In the genomic region with DNA sequence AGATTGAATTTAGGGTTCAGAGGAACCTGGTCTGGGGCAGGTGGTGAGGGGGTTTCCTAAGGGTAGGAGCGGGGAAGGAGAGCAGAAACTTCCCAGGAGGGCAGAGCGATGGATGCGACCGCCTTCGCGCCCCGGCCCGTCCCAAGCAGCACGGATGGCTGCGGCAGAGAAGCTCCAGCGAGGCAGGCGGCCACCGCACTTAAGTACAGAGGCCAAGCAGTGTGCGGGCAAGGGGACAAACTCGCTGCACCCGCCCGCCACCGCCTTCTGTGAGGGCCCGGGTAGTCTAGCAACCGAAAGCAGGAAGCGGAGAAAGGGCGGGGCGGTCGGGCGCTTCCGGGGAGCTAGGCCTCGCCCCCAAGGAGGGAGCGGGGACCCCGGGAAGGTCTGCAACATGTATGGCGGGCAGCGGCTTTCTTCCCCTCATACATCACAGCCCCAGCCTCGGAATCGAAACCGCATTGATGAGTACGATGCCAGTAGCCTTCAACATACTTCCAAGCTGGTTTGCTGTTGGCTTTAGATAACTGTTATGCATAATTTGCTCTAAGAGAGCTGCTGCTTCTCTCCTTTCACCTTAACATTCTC, we compare ENCODE assay signal across 1 cellular context.
A peak's percentile ranks its signal among the peaks of the same experiment; 100 is the strongest.
TF ChIP-seq lines count a peak whose summit lies in the region.

A gene with protein sequence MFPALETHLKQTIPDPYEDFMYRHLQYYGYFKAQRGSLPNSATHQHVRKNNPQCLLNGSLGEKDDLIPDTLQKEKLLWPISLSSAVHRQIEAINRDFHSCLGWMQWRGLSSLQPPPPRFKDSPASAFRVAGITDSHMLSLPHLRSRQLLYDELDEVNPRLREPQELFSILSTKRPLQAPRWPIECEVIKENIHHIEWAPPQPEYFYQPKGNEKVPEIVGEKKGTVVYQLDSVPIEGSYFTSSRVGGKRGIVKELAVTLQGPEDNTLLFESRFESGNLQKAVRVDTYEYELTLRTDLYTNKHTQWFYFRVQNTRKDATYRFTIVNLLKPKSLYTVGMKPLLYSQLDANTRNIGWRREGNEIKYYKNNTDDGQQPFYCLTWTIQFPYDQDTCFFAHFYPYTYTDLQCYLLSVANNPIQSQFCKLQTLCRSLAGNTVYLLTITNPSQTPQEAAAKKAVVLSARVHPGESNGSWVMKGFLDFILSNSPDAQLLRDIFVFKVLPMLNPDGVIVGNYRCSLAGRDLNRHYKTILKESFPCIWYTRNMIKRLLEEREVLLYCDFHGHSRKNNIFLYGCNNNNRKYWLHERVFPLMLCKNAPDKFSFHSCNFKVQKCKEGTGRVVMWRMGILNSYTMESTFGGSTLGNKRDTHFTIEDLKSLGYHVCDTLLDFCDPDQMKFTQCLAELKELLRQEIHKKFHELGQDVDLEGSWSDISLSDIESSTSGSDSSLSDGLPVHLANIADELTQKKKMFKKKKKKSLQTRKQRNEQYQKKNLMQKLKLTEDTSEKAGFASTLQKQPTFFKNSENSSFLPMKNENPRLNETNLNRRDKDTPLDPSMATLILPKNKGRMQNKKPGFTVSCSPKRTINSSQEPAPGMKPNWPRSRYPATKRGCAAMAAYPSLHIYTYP (minus strand): TSS at position 288 of the 588 bp plus-strand sequence. CDS start 719 bp downstream, outside the sequence.

TF ChIP-seq in GM12878, 131 proteins besides CTCF, POLR2A, EP300 and RAD21 (continued from another document and continues in another):
- TF ChIP-seq, protein P1, sequence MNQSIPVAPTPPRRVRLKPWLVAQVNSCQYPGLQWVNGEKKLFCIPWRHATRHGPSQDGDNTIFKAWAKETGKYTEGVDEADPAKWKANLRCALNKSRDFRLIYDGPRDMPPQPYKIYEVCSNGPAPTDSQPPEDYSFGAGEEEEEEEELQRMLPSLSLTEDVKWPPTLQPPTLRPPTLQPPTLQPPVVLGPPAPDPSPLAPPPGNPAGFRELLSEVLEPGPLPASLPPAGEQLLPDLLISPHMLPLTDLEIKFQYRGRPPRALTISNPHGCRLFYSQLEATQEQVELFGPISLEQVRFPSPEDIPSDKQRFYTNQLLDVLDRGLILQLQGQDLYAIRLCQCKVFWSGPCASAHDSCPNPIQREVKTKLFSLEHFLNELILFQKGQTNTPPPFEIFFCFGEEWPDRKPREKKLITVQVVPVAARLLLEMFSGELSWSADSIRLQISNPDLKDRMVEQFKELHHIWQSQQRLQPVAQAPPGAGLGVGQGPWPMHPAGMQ (IDR thresholded peaks at IDR 0.05; ENCODE audit: borderline replicate concordance), result no peak
- TF ChIP-seq NFXL1 (IDR thresholded peaks at IDR 0.05; ENCODE audit: borderline replicate concordance) (no peak), HDAC2 (IDR thresholded peaks at IDR 0.05) (no peak), TBL1XR1 (IDR thresholded peaks at IDR 0.05; ENCODE audit: low read depth, low read length) (no peak; the same call in 1 of the 2 replicates), PAX8 (IDR thresholded peaks at IDR 0.05) (no peak), CBX5 (IDR thresholded peaks at IDR 0.05; ENCODE audit: low read depth) (no peak), STAT3 (IDR thresholded peaks at IDR 0.05; ENCODE audit: low read depth, low read length) (no peak), CHD2 (IDR thresholded peaks at IDR 0.05; ENCODE audit: borderline replicate concordance, low read depth, low read length) (no peak), IKZF1 (conservative IDR thresholded peaks at IDR 0.05) (peak; percentile 78), BHLHE40 (IDR thresholded peaks at IDR 0.05; ENCODE audit: borderline replicate concordance in 1 of 2, low read depth in 2 of 2, low read length in 1 of 2) (peak in 1 of 2 experiments; percentile 37; a peak in 1 of 4 replicates), RB1 (IDR thresholded peaks at IDR 0.05; ENCODE audit: borderline replicate concordance) (no peak; the same call in 1 of the 2 replicates), BACH1 (IDR thresholded peaks at IDR 0.05; ENCODE audit: borderline replicate concordance) (peak; percentile 69; the same call in 1 of the 2 replicates), PML (IDR thresholded peaks at IDR 0.05; ENCODE audit: low read length) (peak; percentile 91), POLR2AphosphoS5 (IDR thresholded peaks at IDR 0.05; ENCODE audit: low read length) (peak; percentile 93), WRNIP1 (IDR thresholded peaks at IDR 0.05; ENCODE audit: borderline replicate concordance, low read depth, low read length) (no peak), NRF1 (conservative IDR thresholded peaks at IDR 0.05; ENCODE audit: low read depth, low read length) (no peak), STAT1 (conservative IDR thresholded peaks at IDR 0.05) (peak; percentile 84; the same call in 1 of the 2 replicates), SP1 (IDR thresholded peaks at IDR 0.05; ENCODE audit: low read depth, low read length) (peak; percentile 13), GABPA (IDR thresholded peaks at IDR 0.05; ENCODE audit: low read depth) (peak; percentile 62; the same call in 1 of the 2 replicates), POLR2AphosphoS2 (IDR thresholded peaks at IDR 0.05; ENCODE audit: low read depth, low read length) (peak; percentile 98), EED (IDR thresholded peaks at IDR 0.05; ENCODE audit: low read depth) (0 out of 2 replicates have a peak, but pooled peaks have one; percentile 35), RELA (IDR thresholded peaks at IDR 0.05; ENCODE audit: borderline replicate concordance, partially characterized antibody) (no peak), HDAC6 (IDR thresholded peaks at IDR 0.05; ENCODE audit: unreplicated experiment) (no peak), TCF3 (IDR thresholded peaks at IDR 0.05; ENCODE audit: borderline replicate concordance, insufficient read depth, low read depth, low read length) (no peak)
- TF ChIP-seq, protein P2, sequence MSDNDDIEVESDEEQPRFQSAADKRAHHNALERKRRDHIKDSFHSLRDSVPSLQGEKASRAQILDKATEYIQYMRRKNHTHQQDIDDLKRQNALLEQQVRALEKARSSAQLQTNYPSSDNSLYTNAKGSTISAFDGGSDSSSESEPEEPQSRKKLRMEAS (IDR thresholded peaks at IDR 0.05; ENCODE audit: low read depth, low read length), result no peak
- TF ChIP-seq, protein P3, sequence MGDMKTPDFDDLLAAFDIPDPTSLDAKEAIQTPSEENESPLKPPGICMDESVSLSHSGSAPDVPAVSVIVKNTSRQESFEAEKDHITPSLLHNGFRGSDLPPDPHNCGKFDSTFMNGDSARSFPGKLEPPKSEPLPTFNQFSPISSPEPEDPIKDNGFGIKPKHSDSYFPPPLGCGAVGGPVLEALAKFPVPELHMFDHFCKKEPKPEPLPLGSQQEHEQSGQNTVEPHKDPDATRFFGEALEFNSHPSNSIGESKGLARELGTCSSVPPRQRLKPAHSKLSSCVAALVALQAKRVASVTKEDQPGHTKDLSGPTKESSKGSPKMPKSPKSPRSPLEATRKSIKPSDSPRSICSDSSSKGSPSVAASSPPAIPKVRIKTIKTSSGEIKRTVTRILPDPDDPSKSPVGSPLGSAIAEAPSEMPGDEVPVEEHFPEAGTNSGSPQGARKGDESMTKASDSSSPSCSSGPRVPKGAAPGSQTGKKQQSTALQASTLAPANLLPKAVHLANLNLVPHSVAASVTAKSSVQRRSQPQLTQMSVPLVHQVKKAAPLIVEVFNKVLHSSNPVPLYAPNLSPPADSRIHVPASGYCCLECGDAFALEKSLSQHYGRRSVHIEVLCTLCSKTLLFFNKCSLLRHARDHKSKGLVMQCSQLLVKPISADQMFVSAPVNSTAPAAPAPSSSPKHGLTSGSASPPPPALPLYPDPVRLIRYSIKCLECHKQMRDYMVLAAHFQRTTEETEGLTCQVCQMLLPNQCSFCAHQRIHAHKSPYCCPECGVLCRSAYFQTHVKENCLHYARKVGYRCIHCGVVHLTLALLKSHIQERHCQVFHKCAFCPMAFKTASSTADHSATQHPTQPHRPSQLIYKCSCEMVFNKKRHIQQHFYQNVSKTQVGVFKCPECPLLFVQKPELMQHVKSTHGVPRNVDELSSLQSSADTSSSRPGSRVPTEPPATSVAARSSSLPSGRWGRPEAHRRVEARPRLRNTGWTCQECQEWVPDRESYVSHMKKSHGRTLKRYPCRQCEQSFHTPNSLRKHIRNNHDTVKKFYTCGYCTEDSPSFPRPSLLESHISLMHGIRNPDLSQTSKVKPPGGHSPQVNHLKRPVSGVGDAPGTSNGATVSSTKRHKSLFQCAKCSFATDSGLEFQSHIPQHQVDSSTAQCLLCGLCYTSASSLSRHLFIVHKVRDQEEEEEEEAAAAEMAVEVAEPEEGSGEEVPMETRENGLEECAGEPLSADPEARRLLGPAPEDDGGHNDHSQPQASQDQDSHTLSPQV (IDR thresholded peaks at IDR 0.05), result no peak
- TF ChIP-seq, protein P4, sequence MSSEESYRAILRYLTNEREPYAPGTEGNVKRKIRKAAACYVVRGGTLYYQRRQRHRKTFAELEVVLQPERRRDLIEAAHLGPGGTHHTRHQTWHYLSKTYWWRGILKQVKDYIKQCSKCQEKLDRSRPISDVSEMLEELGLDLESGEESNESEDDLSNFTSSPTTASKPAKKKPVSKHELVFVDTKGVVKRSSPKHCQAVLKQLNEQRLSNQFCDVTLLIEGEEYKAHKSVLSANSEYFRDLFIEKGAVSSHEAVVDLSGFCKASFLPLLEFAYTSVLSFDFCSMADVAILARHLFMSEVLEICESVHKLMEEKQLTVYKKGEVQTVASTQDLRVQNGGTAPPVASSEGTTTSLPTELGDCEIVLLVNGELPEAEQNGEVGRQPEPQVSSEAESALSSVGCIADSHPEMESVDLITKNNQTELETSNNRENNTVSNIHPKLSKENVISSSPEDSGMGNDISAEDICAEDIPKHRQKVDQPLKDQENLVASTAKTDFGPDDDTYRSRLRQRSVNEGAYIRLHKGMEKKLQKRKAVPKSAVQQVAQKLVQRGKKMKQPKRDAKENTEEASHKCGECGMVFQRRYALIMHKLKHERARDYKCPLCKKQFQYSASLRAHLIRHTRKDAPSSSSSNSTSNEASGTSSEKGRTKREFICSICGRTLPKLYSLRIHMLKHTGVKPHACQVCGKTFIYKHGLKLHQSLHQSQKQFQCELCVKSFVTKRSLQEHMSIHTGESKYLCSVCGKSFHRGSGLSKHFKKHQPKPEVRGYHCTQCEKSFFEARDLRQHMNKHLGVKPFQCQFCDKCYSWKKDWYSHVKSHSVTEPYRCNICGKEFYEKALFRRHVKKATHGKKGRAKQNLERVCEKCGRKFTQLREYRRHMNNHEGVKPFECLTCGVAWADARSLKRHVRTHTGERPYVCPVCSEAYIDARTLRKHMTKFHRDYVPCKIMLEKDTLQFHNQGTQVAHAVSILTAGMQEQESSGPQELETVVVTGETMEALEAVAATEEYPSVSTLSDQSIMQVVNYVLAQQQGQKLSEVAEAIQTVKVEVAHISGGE (CRISPR knock-in tag; IDR thresholded peaks at IDR 0.05), result no peak
- TF ChIP-seq, protein P5, sequence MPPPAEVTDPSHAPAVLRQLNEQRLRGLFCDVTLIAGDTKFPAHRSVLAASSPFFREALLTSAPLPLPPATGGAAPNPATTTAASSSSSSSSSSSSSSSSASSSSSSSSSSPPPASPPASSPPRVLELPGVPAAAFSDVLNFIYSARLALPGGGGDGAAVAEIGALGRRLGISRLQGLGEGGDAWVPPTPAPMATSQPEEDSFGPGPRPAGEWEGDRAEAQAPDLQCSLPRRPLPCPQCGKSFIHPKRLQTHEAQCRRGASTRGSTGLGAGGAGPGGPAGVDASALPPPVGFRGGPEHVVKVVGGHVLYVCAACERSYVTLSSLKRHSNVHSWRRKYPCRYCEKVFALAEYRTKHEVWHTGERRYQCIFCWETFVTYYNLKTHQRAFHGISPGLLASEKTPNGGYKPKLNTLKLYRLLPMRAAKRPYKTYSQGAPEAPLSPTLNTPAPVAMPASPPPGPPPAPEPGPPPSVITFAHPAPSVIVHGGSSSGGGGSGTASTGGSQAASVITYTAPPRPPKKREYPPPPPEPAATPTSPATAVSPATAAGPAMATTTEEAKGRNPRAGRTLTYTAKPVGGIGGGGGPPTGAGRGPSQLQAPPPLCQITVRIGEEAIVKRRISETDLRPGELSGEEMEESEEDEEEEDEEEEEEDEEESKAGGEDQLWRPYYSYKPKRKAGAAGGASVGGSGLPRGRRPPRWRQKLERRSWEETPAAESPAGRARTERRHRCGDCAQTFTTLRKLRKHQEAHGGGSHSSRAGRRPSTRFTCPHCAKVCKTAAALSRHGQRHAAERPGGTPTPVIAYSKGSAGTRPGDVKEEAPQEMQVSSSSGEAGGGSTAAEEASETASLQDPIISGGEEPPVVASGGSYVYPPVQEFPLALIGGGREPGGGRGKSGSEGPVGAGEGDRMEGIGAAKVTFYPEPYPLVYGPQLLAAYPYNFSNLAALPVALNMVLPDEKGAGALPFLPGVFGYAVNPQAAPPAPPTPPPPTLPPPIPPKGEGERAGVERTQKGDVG (CRISPR knock-in tag; IDR thresholded peaks at IDR 0.05), result no peak
- TF ChIP-seq, protein P6, sequence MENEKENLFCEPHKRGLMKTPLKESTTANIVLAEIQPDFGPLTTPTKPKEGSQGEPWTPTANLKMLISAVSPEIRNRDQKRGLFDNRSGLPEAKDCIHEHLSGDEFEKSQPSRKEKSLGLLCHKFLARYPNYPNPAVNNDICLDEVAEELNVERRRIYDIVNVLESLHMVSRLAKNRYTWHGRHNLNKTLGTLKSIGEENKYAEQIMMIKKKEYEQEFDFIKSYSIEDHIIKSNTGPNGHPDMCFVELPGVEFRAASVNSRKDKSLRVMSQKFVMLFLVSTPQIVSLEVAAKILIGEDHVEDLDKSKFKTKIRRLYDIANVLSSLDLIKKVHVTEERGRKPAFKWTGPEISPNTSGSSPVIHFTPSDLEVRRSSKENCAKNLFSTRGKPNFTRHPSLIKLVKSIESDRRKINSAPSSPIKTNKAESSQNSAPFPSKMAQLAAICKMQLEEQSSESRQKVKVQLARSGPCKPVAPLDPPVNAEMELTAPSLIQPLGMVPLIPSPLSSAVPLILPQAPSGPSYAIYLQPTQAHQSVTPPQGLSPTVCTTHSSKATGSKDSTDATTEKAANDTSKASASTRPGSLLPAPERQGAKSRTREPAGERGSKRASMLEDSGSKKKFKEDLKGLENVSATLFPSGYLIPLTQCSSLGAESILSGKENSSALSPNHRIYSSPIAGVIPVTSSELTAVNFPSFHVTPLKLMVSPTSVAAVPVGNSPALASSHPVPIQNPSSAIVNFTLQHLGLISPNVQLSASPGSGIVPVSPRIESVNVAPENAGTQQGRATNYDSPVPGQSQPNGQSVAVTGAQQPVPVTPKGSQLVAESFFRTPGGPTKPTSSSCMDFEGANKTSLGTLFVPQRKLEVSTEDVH (IDR thresholded peaks at IDR 0.05; ENCODE audit: low read depth, partially characterized antibody), result no peak
- TF ChIP-seq, protein P7, sequence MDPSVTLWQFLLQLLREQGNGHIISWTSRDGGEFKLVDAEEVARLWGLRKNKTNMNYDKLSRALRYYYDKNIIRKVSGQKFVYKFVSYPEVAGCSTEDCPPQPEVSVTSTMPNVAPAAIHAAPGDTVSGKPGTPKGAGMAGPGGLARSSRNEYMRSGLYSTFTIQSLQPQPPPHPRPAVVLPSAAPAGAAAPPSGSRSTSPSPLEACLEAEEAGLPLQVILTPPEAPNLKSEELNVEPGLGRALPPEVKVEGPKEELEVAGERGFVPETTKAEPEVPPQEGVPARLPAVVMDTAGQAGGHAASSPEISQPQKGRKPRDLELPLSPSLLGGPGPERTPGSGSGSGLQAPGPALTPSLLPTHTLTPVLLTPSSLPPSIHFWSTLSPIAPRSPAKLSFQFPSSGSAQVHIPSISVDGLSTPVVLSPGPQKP (IDR thresholded peaks at IDR 0.05; ENCODE audit: low read depth, low read length), result no peak
